ENCODE assay signal across 33 cellular contexts in genomic region chrX:147180886-147181285, GRCh38.
"Had no signal": no experiment of that assay in that cellular context is flagged by ENCODE, and none has a peak within 500 bp of the region (broad histone marks: within the 10 kb centered on the region; RNA-seq: fewer than 3 reads in every experiment).

No MANE protein-coding gene starts in this region.

- H3K27me3 ChIP-seq: brain microvascular endothelial cell, spleen, testis, upper lobe of left lung, vagina had no signal

- H3K4me3 ChIP-seq: left ventricle myocardium inferior, pancreas, prostate gland, spleen, testis, upper lobe of left lung, vagina had no signal

- ATAC-seq: activated CD4-positive, CD25-positive, alpha-beta regulatory T cell treated with anti-CD3 and anti-CD28 coated beads, Interleukin-2, amount 50 U/mL, for 24 hours; effector memory CD8-positive, alpha-beta T cell; naive thymus-derived CD4-positive, alpha-beta T cell; pancreas; T-helper 17 cell had no signal

- H3K4me1 ChIP-seq: left ventricle myocardium inferior, pancreas, prostate gland, spleen, testis, upper lobe of left lung, vagina had no signal

- H3K4me3 Mint-ChIP-seq: activated naive CD4-positive, alpha-beta T cell treated with anti-CD3 and anti-CD28 coated beads, Interleukin-2, amount 10 ng/mL, durations not matched to agents 7 days and 5 days; activated T-helper 1 cell treated with anti-CD3 and anti-CD28 coated beads, Interleukin-12 subunit alpha, Interleukin-12 subunit beta, Interleukin-2, Interleukin-4 antibody, amounts not matched to agents 30 ng/mL and 10 ng/mL and 1 ng/mL, durations not matched to agents 14 hours and 24 hours and 36 hours; effector memory CD8-positive, alpha-beta T cell; immature natural killer cell; mesothelial cell of epicardium; naive thymus-derived CD4-positive, alpha-beta T cell; neural crest cell; T-helper 17 cell had no signal

- H3K36me3 Mint-ChIP-seq: activated naive CD4-positive, alpha-beta T cell treated with anti-CD3 and anti-CD28 coated beads, Interleukin-2, amount 10 ng/mL, durations not matched to agents 7 days and 5 days; immature natural killer cell; mesothelial cell of epicardium; naive thymus-derived CD4-positive, alpha-beta T cell had no signal

- DNase-seq: activated CD4-positive, alpha-beta T cell treated with anti-CD3 and anti-CD28 coated beads for 48 hours; activated CD4-positive, alpha-beta T cell treated with anti-CD3 and anti-CD28 coated beads, Interleukin-2, amount 50 U/mL, for 48 hours; activated CD8-positive, alpha-beta memory T cell treated with anti-CD3 and anti-CD28 coated beads, Interleukin-2, amount 50 U/mL, for 4 hours; activated gamma-delta T cell; activated naive CD4-positive, alpha-beta T cell treated with anti-CD3 and anti-CD28 coated beads, Interleukin-2, amount 10 ng/mL, durations not matched to agents 7 days and 5 days; activated T-cell treated with anti-CD3 and anti-CD28 coated beads, Interleukin-2, amount 50 U/mL, for 1 hour; amniotic stem cell; brain microvascular endothelial cell; caudate nucleus; cortex of kidney; effector memory CD8-positive, alpha-beta T cell; foreskin fibroblast; head of caudate nucleus; hypothalamus; immature natural killer cell; left ventricle myocardium inferior; naive thymus-derived CD4-positive, alpha-beta T cell; nucleus accumbens; pancreas; spleen; stimulated activated naive CD4-positive, alpha-beta T cell treated with Interleukin-2 at 50 U/mL for 16 hours; SW 1271; T-helper 17 cell; T1000; testis; WERI-Rb-1 had no signal

- H3K9me3 ChIP-seq: left ventricle myocardium inferior, pancreas, prostate gland, spleen, testis, upper lobe of left lung, vagina had no signal

- H3K36me3 ChIP-seq: brain microvascular endothelial cell, left ventricle myocardium inferior, pancreas, prostate gland, spleen, upper lobe of left lung, vagina, WERI-Rb-1 had no signal

- H3K27ac Mint-ChIP-seq: activated naive CD4-positive, alpha-beta T cell treated with anti-CD3 and anti-CD28 coated beads, Interleukin-2, amount 10 ng/mL, durations not matched to agents 7 days and 5 days; activated T-helper 1 cell treated with anti-CD3 and anti-CD28 coated beads, Interleukin-12 subunit alpha, Interleukin-12 subunit beta, Interleukin-2, Interleukin-4 antibody, amounts not matched to agents 30 ng/mL and 10 ng/mL and 1 ng/mL, durations not matched to agents 14 hours and 24 hours and 36 hours; effector memory CD8-positive, alpha-beta T cell; immature natural killer cell; mesothelial cell of epicardium; naive thymus-derived CD4-positive, alpha-beta T cell; T-helper 17 cell had no signal

- H3K27me3 Mint-ChIP-seq: activated naive CD4-positive, alpha-beta T cell treated with anti-CD3 and anti-CD28 coated beads, Interleukin-2, amount 10 ng/mL, durations not matched to agents 7 days and 5 days; effector memory CD8-positive, alpha-beta T cell; naive thymus-derived CD4-positive, alpha-beta T cell; T-helper 17 cell had no signal

- H3K27ac ChIP-seq: brain microvascular endothelial cell, left ventricle myocardium inferior, pancreas, prostate gland, spleen, testis, upper lobe of left lung, vagina, WERI-Rb-1 had no signal

- H3K9me3 Mint-ChIP-seq: activated naive CD4-positive, alpha-beta T cell treated with anti-CD3 and anti-CD28 coated beads, Interleukin-2, amount 10 ng/mL, durations not matched to agents 7 days and 5 days; activated T-helper 1 cell treated with anti-CD3 and anti-CD28 coated beads, Interleukin-12 subunit alpha, Interleukin-12 subunit beta, Interleukin-2, Interleukin-4 antibody, amounts not matched to agents 30 ng/mL and 10 ng/mL and 1 ng/mL, durations not matched to agents 14 hours and 24 hours and 36 hours; effector memory CD8-positive, alpha-beta T cell had no signal

- H3K4me1 Mint-ChIP-seq: activated naive CD4-positive, alpha-beta T cell treated with anti-CD3 and anti-CD28 coated beads, Interleukin-2, amount 10 ng/mL, durations not matched to agents 7 days and 5 days; immature natural killer cell; mesothelial cell of epicardium; naive thymus-derived CD4-positive, alpha-beta T cell; neural crest cell; T-helper 17 cell had no signal
